ENCODE assay signal across 21 cellular contexts in the genomic region with DNA sequence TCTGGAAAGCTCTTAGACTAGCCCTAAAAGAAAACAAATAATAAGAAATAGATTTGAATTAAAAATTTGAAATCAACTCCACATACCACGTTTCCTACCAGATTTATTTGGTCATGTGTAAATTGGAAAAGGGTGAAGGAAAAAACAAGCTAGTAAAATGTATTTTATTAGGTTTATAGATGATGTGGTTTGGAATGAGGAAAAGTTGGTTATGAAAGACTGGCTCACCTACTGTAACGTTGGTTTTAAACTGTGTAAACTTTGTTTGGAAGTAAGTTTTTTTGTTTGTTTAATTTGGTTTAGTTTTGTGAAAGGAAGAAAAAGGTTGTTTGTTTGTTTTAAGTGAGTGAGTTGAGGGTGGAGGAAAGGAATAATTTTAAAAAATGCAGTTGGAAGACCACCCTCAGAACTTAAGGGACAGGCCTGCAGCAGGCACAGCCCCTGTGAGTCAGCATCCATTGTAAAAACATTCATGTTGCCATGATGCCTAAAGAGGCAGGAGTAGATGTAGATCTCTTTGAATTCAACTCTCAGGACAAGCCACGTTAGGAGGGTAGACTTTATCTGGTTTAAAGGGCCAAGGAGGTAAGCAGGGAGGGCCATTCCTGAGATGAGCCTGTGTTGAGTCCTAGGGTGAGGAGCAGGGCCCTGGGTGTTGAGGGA.
"Had no signal": no experiment of that assay in that cellular context is flagged by ENCODE, and none has a peak within 500 bp of the region (broad histone marks: within the 10 kb centered on the region; RNA-seq: fewer than 3 reads in every experiment).

No MANE protein-coding gene starts in this region.

- H3K79me2 ChIP-seq: hepatocyte had no signal

- H3K9me3 Mint-ChIP-seq: endodermal cell; natural killer cell; neural crest cell; stimulated activated naive B cell treated with anti-CD40 and anti-IgM and Interleukin-4, amounts not matched to agents 10 μg/mL and 1 μg/mL and 100 μg/mL, for 72 hours; stimulated activated naive CD8-positive, alpha-beta T cell treated with anti-CD3 and anti-CD28 coated beads, Interleukin-15, amount 100 ng/mL, for 72 hours had no signal

- H3K27ac ChIP-seq: hepatocyte, spleen, testis, tibial nerve had no signal

- H3K27ac Mint-ChIP-seq: endodermal cell; natural killer cell; stimulated activated naive B cell treated with anti-CD40 and anti-IgM and Interleukin-4, amounts not matched to agents 10 μg/mL and 1 μg/mL and 100 μg/mL, for 72 hours; stimulated activated naive CD8-positive, alpha-beta T cell treated with anti-CD3 and anti-CD28 coated beads, Interleukin-15, amount 100 ng/mL, for 72 hours had no signal

- H3K4me3 ChIP-seq: hepatocyte, mucosa of descending colon, spleen, testis, tibial nerve had no signal

- H3K27me3 Mint-ChIP-seq: stimulated activated naive B cell treated with anti-CD40 and anti-IgM and Interleukin-4, amounts not matched to agents 10 μg/mL and 1 μg/mL and 100 μg/mL, for 72 hours; stimulated activated naive CD8-positive, alpha-beta T cell treated with anti-CD3 and anti-CD28 coated beads, Interleukin-15, amount 100 ng/mL, for 72 hours had no signal

- H3K4me2 ChIP-seq: hepatocyte had no signal

- H3K4me1 ChIP-seq: spleen, testis had no signal

- H3K36me3 ChIP-seq: tibial nerve had no signal

- H2AFZ ChIP-seq: hepatocyte had no signal

- H3K9me3 ChIP-seq: mucosa of descending colon, spleen, testis, tibial nerve had no signal

- H3K36me3 Mint-ChIP-seq: natural killer cell had no signal

- H3K4me3 Mint-ChIP-seq: endodermal cell; natural killer cell; neural crest cell; stimulated activated naive B cell treated with anti-CD40 and anti-IgM and Interleukin-4, amounts not matched to agents 10 μg/mL and 1 μg/mL and 100 μg/mL, for 72 hours; stimulated activated naive CD8-positive, alpha-beta T cell treated with anti-CD3 and anti-CD28 coated beads, Interleukin-15, amount 100 ng/mL, for 72 hours had no signal

- DNase-seq: effector CD4-positive, alpha-beta T cell; endodermal cell; foreskin melanocyte; head of caudate nucleus; kidney glomerular epithelial cell; mammary epithelial cell; mucosa of descending colon; natural killer cell; posterior cingulate gyrus; spleen; stimulated activated CD4-positive, alpha-beta T cell treated with anti-CD3 and anti-CD28 coated beads, Interleukin-15, amount 100 ng/mL, for 24 hours; stimulated activated CD4-positive, alpha-beta T cell treated with anti-CD3 and anti-CD28 coated beads, Interleukin-1b, Interleukin-23, amount 100 ng/mL, for 48 hours; stimulated activated CD4-positive, alpha-beta T cell treated with anti-CD3 and anti-CD28 coated beads, Interleukin-4, amount 100 ng/mL, for 24 hours; stimulated activated naive B cell treated with anti-CD40 and anti-IgM and Interleukin-4, amounts not matched to agents 10 μg/mL and 1 μg/mL and 100 μg/mL, for 72 hours; stimulated activated naive CD8-positive, alpha-beta T cell treated with anti-CD3 and anti-CD28 coated beads, Interleukin-15, amount 100 ng/mL, for 72 hours; testis had no signal

- H3K27me3 ChIP-seq: hepatocyte, spleen, testis, tibial nerve had no signal

- ATAC-seq: mucosa of descending colon; natural killer cell; sciatic nerve; stimulated activated naive B cell treated with anti-CD40 and anti-IgM and Interleukin-4, amounts not matched to agents 10 μg/mL and 1 μg/mL and 100 μg/mL, for 72 hours; stimulated activated naive CD8-positive, alpha-beta T cell treated with anti-CD3 and anti-CD28 coated beads, Interleukin-15, amount 100 ng/mL, for 72 hours had no signal

- FAIRE-seq: endothelial cell of umbilical vein had no signal
